ENCODE assay signal across 29 cellular contexts in genomic region chr17:7322520-7323194, GRCh38. TPM values are rescaled to one million over a fixed set of nuclear protein-coding genes. Genes with fewer than 3 reads are reported as not detected.
"Had no signal": no experiment of that assay in that cellular context is flagged by ENCODE, and none has a peak within 500 bp of the region (broad histone marks: within the 10 kb centered on the region; RNA-seq: fewer than 3 reads in every experiment).

No MANE protein-coding gene starts in this region.

- H3K4me3 Mint-ChIP-seq: activated naive CD4-positive, alpha-beta T cell treated with anti-CD3 and anti-CD28 coated beads, Interleukin-2, amount 10 ng/mL, durations not matched to agents 7 days and 5 days; activated T-helper 1 cell treated with anti-CD3 and anti-CD28 coated beads, Interleukin-12 subunit alpha, Interleukin-12 subunit beta, Interleukin-2, Interleukin-4 antibody, amounts not matched to agents 30 ng/mL and 10 ng/mL and 1 ng/mL, durations not matched to agents 14 hours and 24 hours and 36 hours; natural killer cell treated with Interleukin-12 subunit alpha and Interleukin-12 subunit beta and Interleukin-15 and Interleukin-18, amount 100 ng/mL, for 72 hours; stimulated activated memory B cell treated with anti-CD40 and anti-IgM and Interleukin-4, amounts not matched to agents 10 μg/mL and 1 μg/mL and 100 μg/mL, for 72 hours; stimulated activated naive CD8-positive, alpha-beta T cell treated with anti-CD3 and anti-CD28 coated beads, Interleukin-15, amount 100 ng/mL, for 72 hours; type B pancreatic cell had no signal

- H3K27ac ChIP-seq: brain microvascular endothelial cell, heart right ventricle, left lung, uterus had no signal

- H3K9me3 Mint-ChIP-seq: activated naive CD4-positive, alpha-beta T cell treated with anti-CD3 and anti-CD28 coated beads, Interleukin-2, amount 10 ng/mL, durations not matched to agents 7 days and 5 days; activated T-helper 1 cell treated with anti-CD3 and anti-CD28 coated beads, Interleukin-12 subunit alpha, Interleukin-12 subunit beta, Interleukin-2, Interleukin-4 antibody, amounts not matched to agents 30 ng/mL and 10 ng/mL and 1 ng/mL, durations not matched to agents 14 hours and 24 hours and 36 hours; natural killer cell treated with Interleukin-12 subunit alpha and Interleukin-12 subunit beta and Interleukin-15 and Interleukin-18, amount 100 ng/mL, for 72 hours; stimulated activated memory B cell treated with anti-CD40 and anti-IgM and Interleukin-4, amounts not matched to agents 10 μg/mL and 1 μg/mL and 100 μg/mL, for 72 hours; stimulated activated naive CD8-positive, alpha-beta T cell treated with anti-CD3 and anti-CD28 coated beads, Interleukin-15, amount 100 ng/mL, for 72 hours; type B pancreatic cell had no signal

- H3K36me3 ChIP-seq: uterus had no signal

- H3K27ac Mint-ChIP-seq: activated naive CD4-positive, alpha-beta T cell treated with anti-CD3 and anti-CD28 coated beads, Interleukin-2, amount 10 ng/mL, durations not matched to agents 7 days and 5 days; activated T-helper 1 cell treated with anti-CD3 and anti-CD28 coated beads, Interleukin-12 subunit alpha, Interleukin-12 subunit beta, Interleukin-2, Interleukin-4 antibody, amounts not matched to agents 30 ng/mL and 10 ng/mL and 1 ng/mL, durations not matched to agents 14 hours and 24 hours and 36 hours; natural killer cell treated with Interleukin-12 subunit alpha and Interleukin-12 subunit beta and Interleukin-15 and Interleukin-18, amount 100 ng/mL, for 72 hours; stimulated activated memory B cell treated with anti-CD40 and anti-IgM and Interleukin-4, amounts not matched to agents 10 μg/mL and 1 μg/mL and 100 μg/mL, for 72 hours; stimulated activated naive CD8-positive, alpha-beta T cell treated with anti-CD3 and anti-CD28 coated beads, Interleukin-15, amount 100 ng/mL, for 72 hours; type B pancreatic cell had no signal

- ATAC-seq: heart right ventricle; left lung; mucosa of descending colon; natural killer cell treated with Interleukin-12 subunit alpha and Interleukin-12 subunit beta and Interleukin-15 and Interleukin-18, amount 100 ng/mL, for 72 hours; stimulated activated memory B cell treated with anti-CD40 and anti-IgM and Interleukin-4, amounts not matched to agents 10 μg/mL and 1 μg/mL and 100 μg/mL, for 72 hours; stimulated activated naive CD8-positive, alpha-beta T cell treated with anti-CD3 and anti-CD28 coated beads, Interleukin-15, amount 100 ng/mL, for 72 hours had no signal

- H3K4me1 ChIP-seq: uterus had no signal

- DNase-seq: activated CD4-positive, alpha-beta T cell treated with anti-CD3 and anti-CD28 coated beads, Interleukin-2, amount 50 U/mL, for 4 hours; activated effector memory CD4-positive, alpha-beta T cell treated with anti-CD3 and anti-CD28 coated beads, Interleukin-2, amount 50 U/mL, for 16 hours; activated naive CD4-positive, alpha-beta T cell treated with anti-CD3 and anti-CD28 coated beads, Interleukin-2, amount 10 ng/mL, durations not matched to agents 7 days and 5 days; amniotic stem cell; brain microvascular endothelial cell; central memory CD4-positive, alpha-beta T cell; heart right ventricle; kidney glomerular epithelial cell; left lung; mesendoderm; mucosa of descending colon; stimulated activated CD4-positive, alpha-beta T cell treated with anti-CD3 and anti-CD28 coated beads, Interleukin-1b, Interleukin-23, amount 100 ng/mL, for 48 hours; stimulated activated CD4-positive, alpha-beta T cell treated with anti-CD3 and anti-CD28 coated beads, Interleukin-4, amount 100 ng/mL, for 4 hours; stimulated activated CD8-positive, alpha-beta memory T cell treated with anti-CD3 and anti-CD28 coated beads, Interleukin-4, amount 100 ng/mL, for 48 hours; stimulated activated naive CD8-positive, alpha-beta T cell treated with anti-CD3 and anti-CD28 coated beads, Interleukin-15, amount 100 ng/mL, for 72 hours; substantia nigra; T-helper 2 cell; uterus had no signal

- H3K4me3 ChIP-seq: heart right ventricle, left lung, lung, mucosa of descending colon, smooth muscle cell, uterus had no signal

- FAIRE-seq: astrocyte, endothelial cell of umbilical vein had no signal

- H3K27me3 Mint-ChIP-seq: activated naive CD4-positive, alpha-beta T cell treated with anti-CD3 and anti-CD28 coated beads, Interleukin-2, amount 10 ng/mL, durations not matched to agents 7 days and 5 days; natural killer cell treated with Interleukin-12 subunit alpha and Interleukin-12 subunit beta and Interleukin-15 and Interleukin-18, amount 100 ng/mL, for 72 hours; stimulated activated memory B cell treated with anti-CD40 and anti-IgM and Interleukin-4, amounts not matched to agents 10 μg/mL and 1 μg/mL and 100 μg/mL, for 72 hours; stimulated activated naive CD8-positive, alpha-beta T cell treated with anti-CD3 and anti-CD28 coated beads, Interleukin-15, amount 100 ng/mL, for 72 hours; type B pancreatic cell had no signal

- H3K4me2 ChIP-seq: smooth muscle cell had no signal

- H3K27me3 ChIP-seq: brain microvascular endothelial cell, heart right ventricle, left lung, uterus had no signal

- H3K36me3 Mint-ChIP-seq: natural killer cell treated with Interleukin-12 subunit alpha and Interleukin-12 subunit beta and Interleukin-15 and Interleukin-18, amount 100 ng/mL, for 72 hours had no signal

- H3K9me3 ChIP-seq: heart right ventricle, left lung, mucosa of descending colon, uterus had no signal

RNA-seq across cellular contexts. Expression of gene ACAP1, which starts 13.7 kb away (rescaled TPM):
- total RNA-seq: endothelial cell of umbilical vein, myocyte had no signal

RNA-seq across cellular contexts. Expression of gene YBX2, which starts 28.2 kb away (rescaled TPM):
- total RNA-seq: fibroblast of villous mesenchyme; natural killer cell treated with Interleukin-12 subunit alpha and Interleukin-12 subunit beta and Interleukin-15 and Interleukin-18, amount 100 ng/mL, for 72 hours had no signal
- polyA plus RNA-seq: fibroblast of lung had no signal
